In the genomic region with DNA sequence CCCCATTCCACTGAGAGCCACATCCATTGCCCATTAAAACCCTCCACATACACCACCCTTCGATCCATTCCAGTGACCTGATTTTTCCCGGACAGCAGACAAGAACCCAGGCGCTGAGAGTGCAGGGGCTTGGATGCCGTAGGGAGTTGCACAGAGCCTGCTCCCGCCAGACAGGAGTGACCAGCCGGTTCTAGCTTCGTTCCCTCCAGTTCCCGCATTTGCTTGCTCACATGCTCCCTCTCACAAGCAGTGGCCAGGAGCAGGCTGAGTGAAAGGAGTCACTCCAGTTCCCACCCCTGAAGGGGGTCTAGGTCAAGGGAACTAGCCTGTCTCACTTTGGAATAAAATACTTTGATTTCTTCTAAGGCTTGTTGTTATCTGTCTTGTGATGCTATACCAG, we compare ENCODE assay signal across 18 cellular contexts.
DNase-seq lines count a peak whose midpoint lies in the region; ATAC-seq, FAIRE-seq and TF ChIP-seq lines count a peak whose summit lies in the region.
"Had no signal": no experiment of that assay in that cellular context is flagged by ENCODE, and none has a peak within 500 bp of the region (broad histone marks: within the 10 kb centered on the region; RNA-seq: fewer than 3 reads in every experiment).

No MANE protein-coding gene starts in this region.

- H3K36me3 ChIP-seq in GM23338 (ENCODE audit: insufficient read depth) = no peaks in the 10 kb centered on the region; the same call in 1 of the 2 replicates
- H3K36me3 ChIP-seq in astrocyte (ENCODE audit: insufficient read depth, low read length) = no peaks in the 10 kb centered on the region

- no peak overlapping the region for H3K9ac ChIP-seq in astrocyte (ENCODE audit: low read length)
- H3K9ac ChIP-seq: GM23248 had no signal

- no peaks in the 10 kb centered on the region for H3K27me3 Mint-ChIP-seq in CD4-positive, alpha-beta T cell
- peaks cover 6% of the 10 kb centered on the region for H3K27me3 Mint-ChIP-seq in GM23338 (ENCODE audit: insufficient read depth, low read depth, poor library complexity)
- no peaks in the 10 kb centered on the region for H3K27me3 Mint-ChIP-seq in astrocyte (ENCODE audit: low read depth, unreplicated experiment)
- peaks cover 4% of the 10 kb centered on the region for H3K27me3 Mint-ChIP-seq in nephron (ENCODE audit: low read depth)

- H3K27ac Mint-ChIP-seq in CD4-positive, alpha-beta T cell = peak overlapping the region; percentile 65
- no peak overlapping the region for H3K27ac Mint-ChIP-seq in GM23338
- H3K27ac Mint-ChIP-seq in astrocyte (ENCODE audit: unreplicated experiment) = no peak overlapping the region
- peak overlapping the region in 2 of 3 experiments; percentile 7 to 29 for H3K27ac Mint-ChIP-seq in nephron
- H3K27ac Mint-ChIP-seq: B cell; CD8-positive, alpha-beta T cell had no signal

- H4K20me1 ChIP-seq in GM23338 (replicated peaks; ENCODE audit: insufficient read depth) (no peaks in the 10 kb centered on the region), astrocyte (ENCODE audit: insufficient read depth, low read length) (no peaks in the 10 kb centered on the region)

- H3K79me2 ChIP-seq in GM23338 (replicated peaks; ENCODE audit: insufficient read depth) (no peaks in the 10 kb centered on the region), astrocyte (ENCODE audit: insufficient read depth, low read length) (no peaks in the 10 kb centered on the region)

- peaks cover 33% of the 10 kb centered on the region for H3K4me1 ChIP-seq in GM23338 (ENCODE audit: insufficient read depth)
- H3K4me1 ChIP-seq in astrocyte (ENCODE audit: insufficient read depth, low read length) = peaks cover 22% of the 10 kb centered on the region

- ATAC-seq in CD4-positive, alpha-beta T cell (ENCODE audit: poor library complexity) = no peak
- ATAC-seq in GM23338 = no peak
- ATAC-seq in HG02981 (IDR thresholded peaks at IDR 0.05; ENCODE audit: unreplicated experiment) = no peak
- no peak for ATAC-seq in HG02642 (IDR thresholded peaks at IDR 0.05; ENCODE audit: poor library complexity, unreplicated experiment)
- ATAC-seq: CD8-positive, alpha-beta T cell had no signal

- no peak for FAIRE-seq in astrocyte (lab: Jason Lieb, UNC)
- FAIRE-seq: GM12891 had no signal

- no peaks in the 10 kb centered on the region; the same call in 1 of the 2 replicates for H3F3A ChIP-seq in GM23338 (replicated peaks; ENCODE audit: low read depth)

- intact Hi-C loops in CD4-positive, alpha-beta T cell (cut with DNase I, micrococcal nuclease) = no loop called here

- H2AFZ ChIP-seq in GM23338 (peak overlapping the region; percentile 76; the same call in 1 of the 2 replicates), astrocyte (ENCODE audit: low read depth, low read length) (no peak overlapping the region)
- H2AFZ ChIP-seq: PC-9 had no signal

- POLR2A ChIA-PET in CD4-positive, alpha-beta T cell (lab: Charles Lee) = no interaction called here

- no peak for TF ChIP-seq CTCF in CD4-positive, alpha-beta T cell (IDR thresholded peaks at IDR 0.05)
- no peak for TF ChIP-seq CTCF in GM23338 (conservative IDR thresholded peaks at IDR 0.05; ENCODE audit: low read depth in 2 of 2)
- no peak for TF ChIP-seq CTCF in astrocyte (IDR thresholded peaks at IDR 0.05; ENCODE audit: insufficient read depth, low read depth, low read length)
- TF ChIP-seq CTCF in nephron (IDR thresholded peaks at IDR 0.05; ENCODE audit: unreplicated experiment in 3 of 3) = no peak

- CTCF ChIA-PET in CD4-positive, alpha-beta T cell (lab: Charles Lee) = no interaction called here

- peaks cover 13% of the 10 kb centered on the region for H3K4me1 Mint-ChIP-seq in CD4-positive, alpha-beta T cell (ENCODE audit: low read depth)
- H3K4me1 Mint-ChIP-seq in GM23338 (peaks cover 33% of the 10 kb centered on the region), astrocyte (ENCODE audit: low read depth, unreplicated experiment) (peaks cover 29% of the 10 kb centered on the region), nephron (peaks cover 12% of the 10 kb centered on the region)
- H3K4me1 Mint-ChIP-seq: B cell had no signal

- no peak overlapping the region for H3K4me3 Mint-ChIP-seq in CD4-positive, alpha-beta T cell
- H3K4me3 Mint-ChIP-seq in GM23338 (no peak overlapping the region), astrocyte (ENCODE audit: unreplicated experiment) (no peak overlapping the region), nephron (no peak overlapping the region)
- H3K4me3 Mint-ChIP-seq: B cell had no signal

- DNase-seq in CD4-positive, alpha-beta T cell = no peak
- no peak for DNase-seq in GM23338 (ENCODE audit: low spot score)
- DNase-seq in astrocyte (ENCODE audit: low read depth) = no peak
- no peak for DNase-seq in activated effector memory CD4-positive, alpha-beta T cell treated with Interleukin-2 at 50 U/mL for 16 hours
- DNase-seq: CD8-positive, alpha-beta T cell; DMS 273 treated with DMSO at 0.1 percent for 48 hours; GF-D8; GM23248; MM.1S; NCI-H1092 treated with DMSO at 0.1 percent for 48 hours; NCI-H510A treated with DMSO at 0.1 percent for 48 hours; NCI-H82; PC-9 had no signal

- H3K4me2 ChIP-seq in GM23338 (no peak overlapping the region), astrocyte (ENCODE audit: low read length) (no peak overlapping the region)
- H3K4me2 ChIP-seq: PC-9 had no signal

- no peaks in the 10 kb centered on the region for H3K9me3 Mint-ChIP-seq in CD4-positive, alpha-beta T cell
- peaks cover 43% of the 10 kb centered on the region for H3K9me3 Mint-ChIP-seq in GM23338
- H3K9me3 Mint-ChIP-seq in astrocyte (ENCODE audit: unreplicated experiment) = peaks cover 2% of the 10 kb centered on the region
- H3K9me3 Mint-ChIP-seq in nephron = peaks cover 19% of the 10 kb centered on the region
- H3K9me3 Mint-ChIP-seq: CD8-positive, alpha-beta T cell had no signal

- no peaks in the 10 kb centered on the region; the same call in 1 of the 2 replicates for H3K9me2 ChIP-seq in GM23338 (ENCODE audit: insufficient read depth)

- H3K27ac ChIP-seq in CD4-positive, alpha-beta T cell (ENCODE audit: low read depth, low read length) = no peak overlapping the region
- H3K27ac ChIP-seq in GM23338 (ENCODE audit: low read depth) (no peak overlapping the region), astrocyte (ENCODE audit: low read depth, low read length) (peak overlapping the region; percentile 36)
- H3K27ac ChIP-seq: PC-9 had no signal

- H3K9me3 ChIP-seq in CD4-positive, alpha-beta T cell (ENCODE audit: control insufficient read depth, low read length) = no peaks in the 10 kb centered on the region
- no peaks in the 10 kb centered on the region for H3K9me3 ChIP-seq in astrocyte (ENCODE audit: insufficient read depth, low read depth, low read length)

- no peaks in the 10 kb centered on the region for H3K27me3 ChIP-seq in CD4-positive, alpha-beta T cell (ENCODE audit: control insufficient read depth, insufficient read depth, low read length)
- no peaks in the 10 kb centered on the region for H3K27me3 ChIP-seq in GM23338 (ENCODE audit: insufficient read depth)
- no peaks in the 10 kb centered on the region for H3K27me3 ChIP-seq in astrocyte (ENCODE audit: insufficient read depth, low read length)

- H3K4me3 ChIP-seq in GM23338 = no peak overlapping the region
- H3K4me3 ChIP-seq in astrocyte (ENCODE audit: insufficient read depth, low read depth, low read length) = no peak overlapping the region
- H3K4me3 ChIP-seq: GM23248, PC-9 had no signal

- no peaks in the 10 kb centered on the region for H3K36me3 Mint-ChIP-seq in CD4-positive, alpha-beta T cell (ENCODE audit: low read depth)
- H3K36me3 Mint-ChIP-seq in GM23338 (ENCODE audit: low read depth) (peaks cover 35% of the 10 kb centered on the region), astrocyte (ENCODE audit: low read depth, unreplicated experiment) (no peaks in the 10 kb centered on the region), nephron (ENCODE audit: low read depth) (no peaks in the 10 kb centered on the region)
- H3K36me3 Mint-ChIP-seq: CD8-positive, alpha-beta T cell had no signal

TF ChIP-seq in GM23338, 12 proteins besides CTCF, POLR2A, EP300 and RAD21:
- TF ChIP-seq ZNF331 (CRISPR knock-in tag; IDR thresholded peaks at IDR 0.05; ENCODE audit: low read depth) (no peak), STAT1 (IDR thresholded peaks at IDR 0.05; ENCODE audit: unreplicated experiment) (no peak), JUNB (IDR thresholded peaks at IDR 0.05; ENCODE audit: unreplicated experiment) (no peak), POLR2AphosphoS5 (IDR thresholded peaks at IDR 0.05; ENCODE audit: low read depth) (no peak), EZH2phosphoT487 (IDR thresholded peaks at IDR 0.05; ENCODE audit: unreplicated experiment) (no peak), NANOG (IDR thresholded peaks at IDR 0.05; ENCODE audit: borderline replicate concordance) (no peak)

Comparison
In these comparisons a context has a peak if more than half of its experiments do, and no peak if none do; other contexts are left out.
1. H3K27ac Mint-ChIP-seq: peak in CD4-positive, alpha-beta T cell (single experiment) and nephron (2 of 3); none in GM23338 (single experiment) and astrocyte (single experiment).